ENCODE assay signal across 9 cellular contexts in genomic region chr14:48584031-48584430, GRCh38.
DNase-seq lines count a peak whose midpoint lies in the region; ATAC-seq lines count a peak whose summit lies in the region.
"Had no signal": no experiment of that assay in that cellular context is flagged by ENCODE, and none has a peak within 500 bp of the region (broad histone marks: within the 10 kb centered on the region; RNA-seq: fewer than 3 reads in every experiment).

No MANE protein-coding gene starts in this region.

- intact Hi-C loops in left cardiac atrium (cut with DNase I): no loop called here

- ATAC-seq in GM21528 (IDR thresholded peaks at IDR 0.05; ENCODE audit: low FRiP score, unreplicated experiment): peak; percentile 76
- peak; percentile 63 for ATAC-seq in HG03175 (IDR thresholded peaks at IDR 0.05; ENCODE audit: unreplicated experiment)
- no peak for ATAC-seq in left cardiac atrium
- no peak for ATAC-seq in left lobe of liver
- ATAC-seq: stimulated activated naive B cell treated with anti-CD40 and anti-IgM and Interleukin-4, amounts not matched to agents 10 μg/mL and 1 μg/mL and 100 μg/mL, for 72 hours had no signal

- peak; percentile 13 for DNase-seq in DMS53 treated with DMSO at 0.1 percent for 48 hours (lab: John Stamatoyannopoulos, UW; ENCODE audit: unreplicated experiment)
- DNase-seq in T1000 (lab: John Stamatoyannopoulos, UW): peak; percentile 4
- no peak for DNase-seq in left cardiac atrium
- no peak for DNase-seq in NCI-H345 (lab: John Stamatoyannopoulos, UW)
- DNase-seq in left lobe of liver (ENCODE audit: low spot score): no peak
- DNase-seq in cortex of kidney (lab: John Stamatoyannopoulos, UW): no peak
- DNase-seq: stimulated activated naive B cell treated with anti-CD40 and anti-IgM and Interleukin-4, amounts not matched to agents 10 μg/mL and 1 μg/mL and 100 μg/mL, for 72 hours had no signal

Comparison
In these comparisons a context has a peak if more than half of its experiments do, and no peak if none do; other contexts are left out.
1. DNase-seq: peak in DMS53 treated with DMSO at 0.1 percent for 48 hours (single experiment) and T1000 (single experiment); none in left cardiac atrium (single experiment), NCI-H345 (single experiment), left lobe of liver (single experiment) and cortex of kidney (single experiment).
2. ATAC-seq: peak in GM21528 (single experiment) and HG03175 (single experiment); none in left cardiac atrium (0 of 2) and left lobe of liver (single experiment).